ENCODE assay signal across 8 cellular contexts in the genomic region with DNA sequence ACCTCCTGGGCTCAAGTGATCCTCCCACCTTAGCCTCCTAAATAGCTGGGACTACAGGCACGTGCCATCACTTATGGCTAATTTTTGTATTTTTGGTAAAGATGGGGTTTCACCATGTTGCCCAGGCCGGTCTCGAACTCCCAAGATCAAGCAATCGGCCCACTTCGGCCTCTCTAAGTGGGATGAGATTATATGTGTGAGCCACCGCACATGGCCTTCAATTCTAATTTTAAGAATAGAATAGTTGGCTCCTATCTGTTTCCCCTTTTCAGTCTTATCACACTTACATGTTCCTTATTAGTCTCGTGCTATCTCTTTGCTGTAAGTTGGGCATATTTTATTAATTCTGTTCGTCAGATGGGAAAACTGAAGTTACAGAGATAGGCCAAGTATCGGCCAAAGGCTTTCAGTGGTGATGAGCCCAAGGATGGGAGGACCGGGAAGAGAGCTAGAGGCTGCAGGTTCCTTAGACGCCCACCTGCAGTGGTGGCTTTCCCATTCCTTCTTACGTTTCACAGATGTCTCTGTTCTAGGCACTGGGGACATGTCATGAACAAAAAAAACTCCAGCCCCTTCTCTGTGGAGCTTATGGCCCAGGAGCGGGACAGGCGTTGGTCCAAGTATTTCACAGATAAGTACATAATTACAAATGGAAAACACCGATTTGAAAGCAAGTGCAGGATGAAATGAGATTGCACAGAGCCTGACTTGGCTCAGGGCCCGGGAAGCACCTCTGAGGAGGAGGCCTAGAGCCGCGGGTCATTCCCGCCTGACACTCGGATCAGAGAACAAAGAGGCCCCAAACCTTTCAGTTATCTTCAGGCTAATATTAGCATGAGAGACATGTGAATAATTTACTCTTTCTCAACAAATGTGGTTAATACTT.
DNase-seq lines count a peak whose midpoint lies in the region; ATAC-seq and TF ChIP-seq lines count a peak whose summit lies in the region.

No MANE protein-coding gene starts in this region.

- H3K4me1 ChIP-seq in OCI-LY7 (ENCODE audit: insufficient read depth, low read length, poor library complexity, severe bottlenecking) (peaks cover 91% of the 10 kb centered on the region), cardiac muscle cell (ENCODE audit: low read depth) (peaks cover 22% of the 10 kb centered on the region), thoracic aorta (ENCODE audit: control insufficient read depth in 1 of 2, low read depth in 2 of 2) (peaks cover 15 to 21% of the 10 kb centered on the region in 2 donors)

- H3K9me2 ChIP-seq in OCI-LY7 (ENCODE audit: insufficient read depth, low read length): no peaks in the 10 kb centered on the region

- TF ChIP-seq CTCF in OCI-LY7 (conservative IDR thresholded peaks at IDR 0.05; ENCODE audit: low read length): no peak
- TF ChIP-seq CTCF in cardiac muscle cell (IDR thresholded peaks at IDR 0.05; ENCODE audit: low read depth, low read length): no peak
- no peak for TF ChIP-seq CTCF in thoracic aorta (IDR thresholded peaks at IDR 0.05)
- no peak for TF ChIP-seq CTCF in WERI-Rb-1 (IDR thresholded peaks at IDR 0.05; ENCODE audit: low read depth, low read length)

- no TSS peak for BruUV-seq in OCI-LY7 (replicated peaks; lab: Mats Ljungman, UMichigan)

- no peaks in the 10 kb centered on the region for H3K27me3 ChIP-seq in cardiac muscle cell
- H3K27me3 ChIP-seq in thoracic aorta (replicated peaks; ENCODE audit: insufficient read depth): no peaks in the 10 kb centered on the region
- no peaks in the 10 kb centered on the region for H3K27me3 ChIP-seq in WERI-Rb-1 (ENCODE audit: insufficient read depth, low read depth, severe bottlenecking)
- H3K27me3 ChIP-seq in H7 (ENCODE audit: control insufficient read depth, insufficient read depth, low read length): no peaks in the 10 kb centered on the region

- intact Hi-C loops in OCI-LY7 (cut with micrococcal nuclease; ENCODE audit: unreplicated experiment): loop anchor here (1.0 kb wide), 1 partner anchor 31 kb away; no protein-coding TSS in a partner anchor

- H3K27ac ChIP-seq in OCI-LY7 (ENCODE audit: low read depth, low read length, poor library complexity, severe bottlenecking) (peak overlapping the region; percentile 89), cardiac muscle cell (peak overlapping the region; percentile 87), thoracic aorta (peak overlapping the region; percentile 71 to 80), WERI-Rb-1 (no peak overlapping the region)

- H3K9me3 ChIP-seq in OCI-LY7 (ENCODE audit: low read length): no peaks in the 10 kb centered on the region
- no peaks in the 10 kb centered on the region for H3K9me3 ChIP-seq in cardiac muscle cell (ENCODE audit: low read depth)
- no peaks in the 10 kb centered on the region for H3K9me3 ChIP-seq in thoracic aorta
- H3K9me3 ChIP-seq in WERI-Rb-1 (ENCODE audit: severe bottlenecking): no peaks in the 10 kb centered on the region

- peak overlapping the region; percentile 49; the same call in 1 of the 2 replicates for H2AFZ ChIP-seq in OCI-LY7 (ENCODE audit: low read length)

- DNase-seq in DMS153 treated with DMSO at 0.1 percent for 48 hours (lab: John Stamatoyannopoulos, UW; ENCODE audit: unreplicated experiment): peak; percentile 58
- DNase-seq in OCI-LY7 (ENCODE audit: low spot score): peak; percentile 45
- DNase-seq in cardiac muscle cell (ENCODE audit: low read depth in 1 of 2, low spot score in 1 of 2): peak; percentile 75 to 84
- DNase-seq in thoracic aorta (ENCODE audit: low spot score): no peak
- no peak for DNase-seq in WERI-Rb-1
- no peak for DNase-seq in H7

- H3K36me3 ChIP-seq in OCI-LY7 (ENCODE audit: insufficient read depth, low read length): no peaks in the 10 kb centered on the region
- no peaks in the 10 kb centered on the region for H3K36me3 ChIP-seq in cardiac muscle cell
- no peaks in the 10 kb centered on the region for H3K36me3 ChIP-seq in thoracic aorta
- H3K36me3 ChIP-seq in WERI-Rb-1: no peaks in the 10 kb centered on the region
- no peaks in the 10 kb centered on the region for H3K36me3 ChIP-seq in H7 (replicated peaks; ENCODE audit: control insufficient read depth, insufficient read depth, low read length)

- CTCF ChIA-PET in OCI-LY7 (lab: Charles Lee; ENCODE audit: unreplicated experiment): interaction anchor here (1.0 kb wide), 2 partner anchors 26 to 200 kb away, joined by 3 read pairs; no protein-coding TSS in a partner anchor

- POLR2A ChIA-PET in OCI-LY7 (lab: Charles Lee): interaction anchor here (0.6 to 5.5 kb wide), 3 partner anchors 19 to 224 kb away, joined by 3 to 59 read pairs (median 55); no protein-coding TSS in a partner anchor

- no peaks in the 10 kb centered on the region for H3K79me2 ChIP-seq in OCI-LY7 (ENCODE audit: insufficient read depth, low read depth, low read length)

- peak overlapping the region; percentile 23 for H3K4me3 ChIP-seq in OCI-LY7 (ENCODE audit: low read depth, low read length, poor library complexity, severe bottlenecking)
- H3K4me3 ChIP-seq in cardiac muscle cell: no peak overlapping the region
- peak overlapping the region; percentile 66 for H3K4me3 ChIP-seq in thoracic aorta
- H3K4me3 ChIP-seq in WERI-Rb-1 (ENCODE audit: low read depth, low read length): no peak overlapping the region
- no peak overlapping the region for H3K4me3 ChIP-seq in H7 (ENCODE audit: insufficient read depth, low read depth, low read length)

- ATAC-seq in HG03095 (IDR thresholded peaks at IDR 0.05; ENCODE audit: unreplicated experiment) (peak; percentile 51), thoracic aorta (ENCODE audit: insufficient number of reproducible peaks, low FRiP score, low read depth) (no peak), GM19324 (IDR thresholded peaks at IDR 0.05; ENCODE audit: low FRiP score, unreplicated experiment) (no peak)

- no peaks in the 10 kb centered on the region for H4K20me1 ChIP-seq in OCI-LY7 (ENCODE audit: insufficient read depth, low read length)

- H3K4me2 ChIP-seq in OCI-LY7 (ENCODE audit: low read length): peak overlapping the region; percentile 63

Comparison
In these comparisons a context has a peak if more than half of its experiments do, and no peak if none do; other contexts are left out.
1. DNase-seq: peak in DMS153 treated with DMSO at 0.1 percent for 48 hours (single experiment), OCI-LY7 (single experiment) and cardiac muscle cell (2 of 2); none in thoracic aorta (single experiment), WERI-Rb-1 (single experiment) and H7 (single experiment).
2. H3K4me3 ChIP-seq: peak in OCI-LY7 (single experiment) and thoracic aorta (single experiment); none in cardiac muscle cell (single experiment), WERI-Rb-1 (single experiment) and H7 (single experiment).